ENCODE assay signal across 8 cellular contexts in genomic region chr6:139027620-139028182, GRCh38. TPM values are rescaled to one million over a fixed set of nuclear protein-coding genes. Genes with fewer than 3 reads are reported as not detected.
DNase-seq lines count a peak whose midpoint lies in the region; ATAC-seq, FAIRE-seq and TF ChIP-seq lines count a peak whose summit lies in the region.

No MANE protein-coding gene starts in this region.

- H3K4me1 Mint-ChIP-seq in activated naive CD8-positive, alpha-beta T cell treated with anti-CD3 and anti-CD28 coated beads, Interleukin-2, amount 10 ng/mL, durations not matched to agents 7 days and 5 days = peaks cover 13% of the 10 kb centered on the region

- no peak for ATAC-seq in Panc1
- peak; percentile 44 for ATAC-seq in activated naive CD8-positive, alpha-beta T cell treated with anti-CD3 and anti-CD28 coated beads, Interleukin-2, amount 10 ng/mL, durations not matched to agents 7 days and 5 days (ENCODE audit: low read depth)
- no peak for ATAC-seq in GM21515 (IDR thresholded peaks at IDR 0.05; ENCODE audit: unreplicated experiment)

- TF ChIP-seq CTCF in GM06990 (IDR thresholded peaks at IDR 0.05; ENCODE audit: insufficient read depth, low read length, poor library complexity, severe bottlenecking) = no peak
- TF ChIP-seq CTCF in Panc1 (IDR thresholded peaks at IDR 0.05) = no peak

- no peaks in the 10 kb centered on the region for H3K9me3 Mint-ChIP-seq in activated naive CD8-positive, alpha-beta T cell treated with anti-CD3 and anti-CD28 coated beads, Interleukin-2, amount 10 ng/mL, durations not matched to agents 7 days and 5 days

- H3K4me3 ChIP-seq in GM06990 (replicated peaks; ENCODE audit: low read depth, low read length) (peak overlapping the region; percentile 95), Panc1 (ENCODE audit: low read depth in 2 of 2, low read length in 2 of 2) (peak overlapping the region; percentile 72 to 82)

- peaks cover 2% of the 10 kb centered on the region for H3K36me3 Mint-ChIP-seq in activated naive CD8-positive, alpha-beta T cell treated with anti-CD3 and anti-CD28 coated beads, Interleukin-2, amount 10 ng/mL, durations not matched to agents 7 days and 5 days

- no peaks in the 10 kb centered on the region for H3K27me3 ChIP-seq in GM06990 (replicated peaks; ENCODE audit: control insufficient read depth, insufficient read depth, low read length)
- H3K27me3 ChIP-seq in Panc1 (ENCODE audit: control insufficient read depth, insufficient read depth, low read length) = no peaks in the 10 kb centered on the region; the same call in 1 of the 2 replicates

- peak overlapping the region; percentile 76; the same call in 1 of the 2 replicates for H3K27ac ChIP-seq in Panc1 (ENCODE audit: low read length)

- peaks cover 9% of the 10 kb centered on the region for H3K4me1 ChIP-seq in Panc1 (ENCODE audit: control insufficient read depth, insufficient read depth, low read length)

- H3K9me3 ChIP-seq in Panc1 (ENCODE audit: control insufficient read depth, insufficient read depth, low read depth, low read length) = no peaks in the 10 kb centered on the region

- H3K4me3 Mint-ChIP-seq in activated naive CD8-positive, alpha-beta T cell treated with anti-CD3 and anti-CD28 coated beads, Interleukin-2, amount 10 ng/mL, durations not matched to agents 7 days and 5 days = no peak overlapping the region

- in situ Hi-C loops in Panc1 (cut with HindIII; ENCODE audit: low pct_unique_long_range_greater_than_20kb, low sequenced_read_pairs) = no loop called here

- no peak for FAIRE-seq in HTR-8/SVneo (lab: Jason Lieb, UNC)

- POLR2A ChIA-PET in Panc1 (lab: Charles Lee) = no interaction called here
- POLR2A ChIA-PET in activated naive CD8-positive, alpha-beta T cell treated with anti-CD3 and anti-CD28 coated beads, Interleukin-2, amount 10 ng/mL, durations not matched to agents 7 days and 5 days (lab: Charles Lee) = interaction anchor here (0.7 to 1.6 kb wide), 4 partner anchors 40 to 211 kb away, joined by 3 to 9 read pairs (median 3); partner anchors contain the start of gene REPS1

- CTCF ChIA-PET in Panc1 (lab: Charles Lee) = no interaction called here

- peak; percentile 22 for DNase-seq in GM06990 (ENCODE audit: extremely low read depth, insufficient read length)
- peak; percentile 69 for DNase-seq in HTR-8/SVneo (ENCODE audit: insufficient read length, low spot score)
- DNase-seq in Panc1 (ENCODE audit: low read depth, low spot score) = no peak
- DNase-seq in activated naive CD8-positive, alpha-beta T cell treated with anti-CD3 and anti-CD28 coated beads, Interleukin-2, amount 10 ng/mL, durations not matched to agents 7 days and 5 days = peak; percentile 38
- peak; percentile 35 for DNase-seq in iPS-NIHi7 (ENCODE audit: extremely low spot score)
- peak in 3 of 4 experiments; percentile 15 to 31 (median 27) for DNase-seq in stimulated activated CD4-positive, alpha-beta T cell treated with anti-CD3 and anti-CD28 coated beads, Interleukin-1b, Interleukin-23, amount 100 ng/mL, for 24 hours (ENCODE audit: low read depth in 4 of 4, low spot score in 1 of 4)
- no peak for DNase-seq in occipital lobe (lab: John Stamatoyannopoulos, UW)

- no peaks in the 10 kb centered on the region for H3K27me3 Mint-ChIP-seq in activated naive CD8-positive, alpha-beta T cell treated with anti-CD3 and anti-CD28 coated beads, Interleukin-2, amount 10 ng/mL, durations not matched to agents 7 days and 5 days

- H3K36me3 ChIP-seq in GM06990 (ENCODE audit: control insufficient read depth, insufficient read depth, low read length) = no peaks in the 10 kb centered on the region
- H3K36me3 ChIP-seq in Panc1 (ENCODE audit: control insufficient read depth, insufficient read depth, low read length) = no peaks in the 10 kb centered on the region; the same call in 1 of the 2 replicates

- peak overlapping the region; percentile 94 for H3K27ac Mint-ChIP-seq in activated naive CD8-positive, alpha-beta T cell treated with anti-CD3 and anti-CD28 coated beads, Interleukin-2, amount 10 ng/mL, durations not matched to agents 7 days and 5 days

- BruUV-seq in Panc1 (replicated peaks; lab: Mats Ljungman, UMichigan) = no TSS peak

- intact Hi-C loops in Panc1 (cut with micrococcal nuclease; ENCODE audit: unreplicated experiment) = no loop called here

RNA-seq across cellular contexts. Expression of gene ABRACL, which starts 0.8 kb away (rescaled TPM):
- total RNA-seq in Panc1 (2021; ENCODE audit: unreplicated experiment) (22.2 TPM), occipital lobe (57.1 TPM)
- 14.1 TPM for polyA plus RNA-seq in Panc1 (2012; ENCODE audit: insufficient read length)
- total RNA-seq in activated naive CD8-positive, alpha-beta T cell treated with anti-CD3 and anti-CD28 coated beads, Interleukin-2, amount 10 ng/mL, durations not matched to agents 7 days and 5 days = 100 to 1,000 TPM; 102 to 103 TPM

RNA-seq across cellular contexts. Expression of gene REPS1, which starts 39.6 kb away (rescaled TPM):
- total RNA-seq in Panc1 (2021; ENCODE audit: unreplicated experiment) = 28.6 TPM
- 16.1 TPM for polyA plus RNA-seq in Panc1 (2012; ENCODE audit: insufficient read length)
- 10 to 100 TPM; 50.5 to 51.3 TPM for total RNA-seq in activated naive CD8-positive, alpha-beta T cell treated with anti-CD3 and anti-CD28 coated beads, Interleukin-2, amount 10 ng/mL, durations not matched to agents 7 days and 5 days
- 146 TPM for total RNA-seq in occipital lobe

Comparison
In these comparisons a context has a peak if more than half of its experiments do, and no peak if none do; other contexts are left out.
1. DNase-seq: peak in GM06990 (single experiment), HTR-8/SVneo (single experiment), activated naive CD8-positive, alpha-beta T cell treated with anti-CD3 and anti-CD28 coated beads, Interleukin-2, amount 10 ng/mL, durations not matched to agents 7 days and 5 days (single experiment), iPS-NIHi7 (single experiment) and stimulated activated CD4-positive, alpha-beta T cell treated with anti-CD3 and anti-CD28 coated beads, Interleukin-1b, Interleukin-23, amount 100 ng/mL, for 24 hours (3 of 4); none in Panc1 (single experiment) and occipital lobe (single experiment).